10 cellular contexts compared by ENCODE assay signal in the genomic region with DNA sequence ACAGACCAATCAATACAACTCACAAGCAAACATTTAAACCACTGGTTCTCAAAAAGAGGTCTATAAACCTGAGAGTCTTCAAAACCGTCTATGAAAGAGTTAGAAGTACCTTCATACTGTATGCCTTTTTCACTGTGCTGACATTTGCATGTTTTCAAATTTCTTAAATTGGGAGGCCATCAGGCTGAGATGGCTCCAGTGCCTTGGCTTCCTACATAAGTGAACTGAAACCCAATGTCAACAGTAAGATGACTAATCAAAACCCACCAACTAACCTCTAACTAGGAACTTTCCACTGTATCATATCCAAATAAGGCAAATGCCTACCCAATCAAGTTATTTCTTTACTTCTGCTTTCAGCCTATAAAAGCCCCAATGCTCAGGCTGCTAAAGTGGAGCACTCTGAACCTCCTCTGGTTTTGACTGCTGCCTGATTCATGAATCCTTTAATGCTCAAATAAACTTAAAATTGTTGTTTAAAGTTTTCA. TPM values are rescaled to one million over a fixed set of nuclear protein-coding genes. Genes with fewer than 3 reads are reported as not detected.
DNase-seq lines count a peak whose midpoint lies in the region; ATAC-seq and TF ChIP-seq lines count a peak whose summit lies in the region.
"Had no signal": no experiment of that assay in that cellular context is flagged by ENCODE, and none has a peak within 500 bp of the region (broad histone marks: within the 10 kb centered on the region; RNA-seq: fewer than 3 reads in every experiment).

No MANE protein-coding gene starts in this region.

- peaks cover 2% of the 10 kb centered on the region for H3K36me3 ChIP-seq in mesendoderm (ENCODE audit: control insufficient read depth, insufficient read depth, low read length)
- no peaks in the 10 kb centered on the region; the same call in 1 of the 2 replicates for H3K36me3 ChIP-seq in Caco-2 (ENCODE audit: control insufficient read depth, insufficient read depth, low read length)

- peak; percentile 45 for DNase-seq in GM13976 (ENCODE audit: low spot score)
- peak; percentile 61 for DNase-seq in NAMALWA (ENCODE audit: low spot score)
- peak in 1 of 2 experiments; percentile 26 for DNase-seq in erythroblast (lab: John Stamatoyannopoulos, UW)
- DNase-seq in mesendoderm, result no peak
- no peak for DNase-seq in Caco-2
- DNase-seq in dermis blood vessel endothelial cell, result no peak
- DNase-seq in NCI-H1436 treated with DMSO at 0.1 percent for 48 hours (lab: John Stamatoyannopoulos, UW), result no peak
- DNase-seq: SJCRH30 had no signal

- no CpG with 5 or more reads among the region's 1 CpG for WGBS in mesendoderm (ENCODE audit: extremely low coverage, insufficient coverage, low lambda C conversion rate)

- in situ Hi-C loops in GM13976 (cut with MboI; ENCODE audit: low sequenced_read_pairs, unreplicated experiment), result no loop called here

- H3K4me3 Mint-ChIP-seq in Caco-2 (ENCODE audit: unreplicated experiment), result no peak overlapping the region

- H4K5ac ChIP-seq in mesendoderm (ENCODE audit: low read length), result no peak overlapping the region

- no peak overlapping the region for H2BK120ac ChIP-seq in mesendoderm (ENCODE audit: low read depth, low read length)

- no peak overlapping the region for H3K23ac ChIP-seq in mesendoderm (ENCODE audit: low read length)

- BruUV-seq in Caco-2 (replicated peaks; lab: Mats Ljungman, UMichigan), result no TSS peak

- no peak overlapping the region for H3K56ac ChIP-seq in mesendoderm (ENCODE audit: low read length)

- intact Hi-C loops in Caco-2 (cut with micrococcal nuclease; ENCODE audit: unreplicated experiment), result no loop called here

- no peaks in the 10 kb centered on the region for H3K9me3 Mint-ChIP-seq in Caco-2 (ENCODE audit: unreplicated experiment)

- peaks cover 32% of the 10 kb centered on the region for H3K36me3 Mint-ChIP-seq in Caco-2 (ENCODE audit: insufficient read depth, unreplicated experiment)

- H3K27me3 Mint-ChIP-seq in Caco-2 (ENCODE audit: insufficient read depth, unreplicated experiment), result no peaks in the 10 kb centered on the region

- TF ChIP-seq POLR2A in erythroblast (IDR thresholded peaks at IDR 0.05; ENCODE audit: low read length), result peak; percentile 36

- ATAC-seq in GM21786 (IDR thresholded peaks at IDR 0.05; ENCODE audit: unreplicated experiment), result peak; percentile 63

- POLR2A ChIA-PET in Caco-2 (lab: Charles Lee), result no interaction called here

- peaks cover 1% of the 10 kb centered on the region for H3K79me2 ChIP-seq in mesendoderm (ENCODE audit: control insufficient read depth, insufficient read depth, low read length)

- H3K4me2 ChIP-seq in mesendoderm (ENCODE audit: low read length), result no peak overlapping the region

- H3K9me3 ChIP-seq in Caco-2, result no peaks in the 10 kb centered on the region
- H3K9me3 ChIP-seq: SJCRH30 had no signal

- H3K4me1 ChIP-seq in mesendoderm (ENCODE audit: control insufficient read depth, low read depth, low read length) (no peaks in the 10 kb centered on the region), Caco-2 (no peaks in the 10 kb centered on the region)
- H3K4me1 ChIP-seq: SJCRH30 had no signal

- H3K4ac ChIP-seq in mesendoderm (ENCODE audit: low read depth, low read length), result no peak overlapping the region

- H3K4me3 ChIP-seq in mesendoderm (ENCODE audit: low read length) (no peak overlapping the region), Caco-2 (ENCODE audit: low read depth, low read length) (no peak overlapping the region)
- H3K4me3 ChIP-seq: SJCRH30 had no signal

- no peak for TF ChIP-seq CTCF in GM13976 (IDR thresholded peaks at IDR 0.05; ENCODE audit: borderline replicate concordance, control extremely low read depth, extremely low read depth, insufficient read depth, missing control alignments)
- no peak for TF ChIP-seq CTCF in Caco-2 (IDR thresholded peaks at IDR 0.05; ENCODE audit: insufficient read depth in 1 of 2, low read depth in 1 of 2, low read length in 1 of 2, severe bottlenecking in 1 of 2, unreplicated experiment in 1 of 2)

- no peak overlapping the region for H2BK5ac ChIP-seq in mesendoderm (ENCODE audit: low read length)

- no peak overlapping the region for H4K8ac ChIP-seq in mesendoderm (ENCODE audit: low read depth, low read length)

- no peak overlapping the region for H3K27ac Mint-ChIP-seq in Caco-2 (ENCODE audit: unreplicated experiment)

- H3K18ac ChIP-seq in mesendoderm (ENCODE audit: low read length), result no peak overlapping the region

- H3K4me1 Mint-ChIP-seq in Caco-2 (ENCODE audit: low read depth, unreplicated experiment), result peaks cover 7% of the 10 kb centered on the region

- no peak overlapping the region for H2AK5ac ChIP-seq in mesendoderm (ENCODE audit: low read length)

- H3K79me1 ChIP-seq in mesendoderm (ENCODE audit: low read length), result peaks cover 4% of the 10 kb centered on the region

- H2BK15ac ChIP-seq in mesendoderm (replicated peaks; ENCODE audit: low read depth), result no peak overlapping the region

- CTCF ChIA-PET in Caco-2 (lab: Charles Lee), result no interaction called here

- H3K27ac ChIP-seq in mesendoderm (ENCODE audit: low read depth, low read length), result no peak overlapping the region
- H3K27ac ChIP-seq: parathyroid adenoma, SJCRH30 had no signal

- H3K27me3 ChIP-seq in mesendoderm (ENCODE audit: insufficient read depth, low read length, poor library complexity), result no peaks in the 10 kb centered on the region
- no peaks in the 10 kb centered on the region for H3K27me3 ChIP-seq in Caco-2 (replicated peaks; ENCODE audit: control insufficient read depth, insufficient read depth, low read length)
- H3K27me3 ChIP-seq: SJCRH30 had no signal

- H3K9ac ChIP-seq in mesendoderm (ENCODE audit: low read length), result no peak overlapping the region
- H3K9ac ChIP-seq: parathyroid adenoma had no signal

RNA-seq across cellular contexts. Expression of gene FAM13B, which starts 35.1 kb away (rescaled TPM):
- 12.2 TPM for polyA plus RNA-seq in mesendoderm (2013, experiment 1 of 2)
- polyA plus RNA-seq in mesendoderm (2013, experiment 2 of 2), result 12.4 TPM
- total RNA-seq in Caco-2 (2022), result 49.0 and 55.8 TPM in 2 replicates
- total RNA-seq in dermis blood vessel endothelial cell, result 22.6 and 28.8 TPM in 2 replicates

Comparison
In these comparisons a context has a peak if more than half of its experiments do, and no peak if none do; other contexts are left out.
1. DNase-seq: peak in GM13976 (single experiment) and NAMALWA (single experiment); none in mesendoderm (single experiment), Caco-2 (0 of 2), dermis blood vessel endothelial cell (single experiment) and NCI-H1436 treated with DMSO at 0.1 percent for 48 hours (single experiment).